Comparison of ENCODE assay signal across 20 cellular contexts in genomic region chr6:36221674-36222073, GRCh38. TPM values are rescaled to one million over a fixed set of nuclear protein-coding genes. Genes with fewer than 3 reads are reported as not detected.
DNase-seq lines count a peak whose midpoint lies in the region; ATAC-seq, FAIRE-seq and TF ChIP-seq lines count a peak whose summit lies in the region.
"Had no signal": no experiment of that assay in that cellular context is flagged by ENCODE, and none has a peak within 500 bp of the region (broad histone marks: within the 10 kb centered on the region; RNA-seq: fewer than 3 reads in every experiment).

No MANE protein-coding gene starts in this region.

- H3K9ac ChIP-seq in K562 (ENCODE audit: insufficient read depth in 1 of 2, low read depth in 2 of 2, low read length in 2 of 2) (no peak overlapping the region; a peak in 1 of 4 replicates), mucosa of rectum (ENCODE audit: low read depth in 1 of 2, low read length in 2 of 2) (no peak overlapping the region)

- intact Hi-C loops in K562 (cut with micrococcal nuclease) (no loop called here), transverse colon (cut with DNase I; ENCODE audit: low total_unique reads) (no loop called here)
- intact Hi-C loops in dendritic cell treated with granulocyte-macrophage colony-stimulating factor and Interleukin-4, amounts not matched to agents 40 ng/mL and 50 ng/mL, for 4 days (cut with micrococcal nuclease) = no loop called here

- no peak overlapping the region for H3K27ac ChIP-seq in K562 (ENCODE audit: extremely low read depth, low read depth, low read length)
- H3K27ac ChIP-seq in mucosa of rectum (ENCODE audit: low read depth in 2 of 2, low read length in 2 of 2) = peak overlapping the region; percentile 62 to 71
- peak overlapping the region; percentile 49 to 74 (median 62) for H3K27ac ChIP-seq in transverse colon

- H3K27me3 Mint-ChIP-seq in dendritic cell treated with granulocyte-macrophage colony-stimulating factor and Interleukin-4, amounts not matched to agents 40 ng/mL and 50 ng/mL, for 4 days = no peaks in the 10 kb centered on the region
- no peaks in the 10 kb centered on the region for H3K27me3 Mint-ChIP-seq in HFFc6 (ENCODE audit: insufficient read depth)
- H3K27me3 Mint-ChIP-seq in activated CD4-positive, alpha-beta T cell treated with anti-CD3 and anti-CD28 coated beads, Interleukin-2, amount 10 ng/mL, durations not matched to agents 7 days and 5 days = no peaks in the 10 kb centered on the region
- H3K27me3 Mint-ChIP-seq: CD4-positive, alpha-beta T cell; IgD-negative memory B cell had no signal

- peaks cover 14% of the 10 kb centered on the region for H3K9me1 ChIP-seq in K562 (ENCODE audit: control insufficient read depth, insufficient read depth, low read length)

- H3K79me2 ChIP-seq in K562 (ENCODE audit: control insufficient read depth, insufficient read depth, low read length) = no peaks in the 10 kb centered on the region

- H3K9me3 ChIP-seq in K562 (replicated peaks; ENCODE audit: control insufficient read depth, insufficient read depth, low read depth, low read length) (no peaks in the 10 kb centered on the region), mucosa of rectum (ENCODE audit: control insufficient read depth in 2 of 2, low read length in 2 of 2) (no peaks in the 10 kb centered on the region), transverse colon (no peaks in the 10 kb centered on the region)
- H3K9me3 ChIP-seq: BE2C, Caco-2 had no signal

- H3K4me1 ChIP-seq in K562 (replicated peaks in 1 of 2; ENCODE audit: control insufficient read depth in 2 of 2, insufficient read depth in 2 of 2, low read length in 2 of 2) = peaks cover 13 to 38% of the 10 kb centered on the region in 2 experiments
- H3K4me1 ChIP-seq in mucosa of rectum (ENCODE audit: control insufficient read depth in 2 of 2, insufficient read depth in 2 of 2, low read length in 2 of 2) = peaks cover 9 to 38% of the 10 kb centered on the region in 2 donors
- H3K4me1 ChIP-seq in transverse colon = peaks cover 13 to 81% (median 36%) of the 10 kb centered on the region in 4 donors

- peak overlapping the region; percentile 43 for H3K27ac Mint-ChIP-seq in dendritic cell treated with granulocyte-macrophage colony-stimulating factor and Interleukin-4, amounts not matched to agents 40 ng/mL and 50 ng/mL, for 4 days
- no peak overlapping the region for H3K27ac Mint-ChIP-seq in HFFc6
- H3K27ac Mint-ChIP-seq in activated CD4-positive, alpha-beta T cell treated with anti-CD3 and anti-CD28 coated beads, Interleukin-2, amount 10 ng/mL, durations not matched to agents 7 days and 5 days = no peak overlapping the region
- H3K27ac Mint-ChIP-seq: CD4-positive, alpha-beta T cell; H9; IgD-negative memory B cell had no signal

- H3K36me3 ChIP-seq in K562 (ENCODE audit: control insufficient read depth, insufficient read depth, low read length) (peaks cover 52% of the 10 kb centered on the region; the same call in 2 of the 3 replicates), mucosa of rectum (ENCODE audit: control insufficient read depth in 2 of 2, insufficient read depth in 2 of 2, low read length in 2 of 2) (peaks cover 55 to 65% of the 10 kb centered on the region in 2 donors), transverse colon (peaks cover 0 to 21% (median 10%) of the 10 kb centered on the region in 4 donors)

- CTCF ChIA-PET in K562 (lab: Yijun Ruan, JAX; ENCODE audit: low intra/inter-chr PET ratio) = no interaction called here
- CTCF ChIA-PET in activated CD4-positive, alpha-beta T cell treated with anti-CD3 and anti-CD28 coated beads, Interleukin-2, amount 10 ng/mL, durations not matched to agents 7 days and 5 days (lab: Charles Lee) = interaction anchor here (0.6 to 0.7 kb wide), 2 partner anchors 54 to 830 kb away, joined by 3 to 4 read pairs; no protein-coding TSS in a partner anchor

- no peak for ATAC-seq in K562
- ATAC-seq: HepG2 had no signal

- BruUV-seq in K562 (replicated peaks; lab: Mats Ljungman, UMichigan) = no TSS peak

- H3K27me3 ChIP-seq in K562 (ENCODE audit: control insufficient read depth in 2 of 2, insufficient read depth in 2 of 2, low read length in 2 of 2) (no peaks in the 10 kb centered on the region), mucosa of rectum (ENCODE audit: control insufficient read depth in 2 of 2, insufficient read depth in 2 of 2, low read length in 2 of 2) (no peaks in the 10 kb centered on the region), transverse colon (no peaks in the 10 kb centered on the region)
- H3K27me3 ChIP-seq: BE2C had no signal

- TF ChIP-seq RAD21 in K562 (CRISPR knock-in tag; conservative IDR thresholded peaks at IDR 0.05 in 1 of 2, IDR thresholded peaks at IDR 0.05 in 1 of 2) = no peak

- peaks cover 8% of the 10 kb centered on the region; the same call in 1 of the 2 replicates for H4K20me1 ChIP-seq in K562 (replicated peaks; ENCODE audit: control insufficient read depth, insufficient read depth, low read length)

- no peak for TF ChIP-seq CTCF in K562 (IDR thresholded peaks at IDR 0.05 in 2 of 3, conservative IDR thresholded peaks at IDR 0.05 in 1 of 3; ENCODE audit: insufficient read depth in 2 of 3, low read depth in 1 of 3, low read length in 3 of 3)
- TF ChIP-seq CTCF in transverse colon (IDR thresholded peaks at IDR 0.05) = no peak
- TF ChIP-seq CTCF in HFFc6 (IDR thresholded peaks at IDR 0.05) = no peak

- peaks cover 78% of the 10 kb centered on the region for H3K36me3 Mint-ChIP-seq in dendritic cell treated with granulocyte-macrophage colony-stimulating factor and Interleukin-4, amounts not matched to agents 40 ng/mL and 50 ng/mL, for 4 days (ENCODE audit: low read depth)
- peaks cover 18% of the 10 kb centered on the region; the same call in 1 of the 2 replicates for H3K36me3 Mint-ChIP-seq in HFFc6 (ENCODE audit: low read depth)
- peaks cover 36% of the 10 kb centered on the region for H3K36me3 Mint-ChIP-seq in activated CD4-positive, alpha-beta T cell treated with anti-CD3 and anti-CD28 coated beads, Interleukin-2, amount 10 ng/mL, durations not matched to agents 7 days and 5 days (ENCODE audit: low read depth)

- H3K9me3 Mint-ChIP-seq in dendritic cell treated with granulocyte-macrophage colony-stimulating factor and Interleukin-4, amounts not matched to agents 40 ng/mL and 50 ng/mL, for 4 days = no peaks in the 10 kb centered on the region
- H3K9me3 Mint-ChIP-seq in HFFc6 = no peaks in the 10 kb centered on the region
- H3K9me3 Mint-ChIP-seq in activated CD4-positive, alpha-beta T cell treated with anti-CD3 and anti-CD28 coated beads, Interleukin-2, amount 10 ng/mL, durations not matched to agents 7 days and 5 days = no peaks in the 10 kb centered on the region
- H3K9me3 Mint-ChIP-seq: CD4-positive, alpha-beta T cell; H9; IgD-negative memory B cell had no signal

- no peak overlapping the region for H3K4me3 ChIP-seq in K562
- H3K4me3 ChIP-seq in mucosa of rectum (ENCODE audit: low read length in 2 of 2) = no peak overlapping the region
- no peak overlapping the region for H3K4me3 ChIP-seq in transverse colon

- FAIRE-seq in K562 (lab: Jason Lieb, UNC) = peak; percentile 32
- FAIRE-seq: A204.1, D721Med, G401.6, GM12891, HepG2 had no signal

- 51% methylated on average over 2 of the region's 2 CpGs for WGBS in K562 (ENCODE audit: insufficient coverage, low coverage, missing lambda C conversion rate)
- WGBS in transverse colon (ENCODE audit: low coverage in 1 of 2), 2 donors = 58 to 86% methylated on average over 2 of the region's 2 CpGs

- DNase-seq in K562 (ENCODE audit: extremely low read depth in 1 of 4, low spot score in 3 of 4) = peak in 1 of 4 experiments; percentile 30
- DNase-seq in transverse colon = no peak
- no peak for DNase-seq in NCI-H2227 treated with DMSO at 0.1 percent for 48 hours (lab: John Stamatoyannopoulos, UW)
- DNase-seq in HFFc6 = no peak
- DNase-seq in activated CD4-positive, alpha-beta T cell treated with anti-CD3 and anti-CD28 coated beads, Interleukin-2, amount 10 ng/mL, durations not matched to agents 7 days and 5 days = no peak
- DNase-seq: ACHN; BE2C; C1 segment of cervical spinal cord; Caco-2; CD4-positive, alpha-beta T cell; GOT3; H9 had no signal

- H2AFZ ChIP-seq in K562 (ENCODE audit: low read depth, low read length) = no peak overlapping the region

- no peak for TF ChIP-seq POLR2A in K562 (conservative IDR thresholded peaks at IDR 0.05)
- no peak for TF ChIP-seq POLR2A in transverse colon (IDR thresholded peaks at IDR 0.05)

- no peak overlapping the region for H3K4me2 ChIP-seq in K562 (ENCODE audit: insufficient read depth, low read length)

- peaks cover 55% of the 10 kb centered on the region for H3K4me1 Mint-ChIP-seq in dendritic cell treated with granulocyte-macrophage colony-stimulating factor and Interleukin-4, amounts not matched to agents 40 ng/mL and 50 ng/mL, for 4 days (ENCODE audit: low read depth)
- H3K4me1 Mint-ChIP-seq in HFFc6 (ENCODE audit: low read depth) = peaks cover 7% of the 10 kb centered on the region; the same call in 1 of the 2 replicates
- H3K4me1 Mint-ChIP-seq in activated CD4-positive, alpha-beta T cell treated with anti-CD3 and anti-CD28 coated beads, Interleukin-2, amount 10 ng/mL, durations not matched to agents 7 days and 5 days = no peaks in the 10 kb centered on the region
- H3K4me1 Mint-ChIP-seq: H9, IgD-negative memory B cell had no signal

- no peak overlapping the region for H3K4me3 Mint-ChIP-seq in dendritic cell treated with granulocyte-macrophage colony-stimulating factor and Interleukin-4, amounts not matched to agents 40 ng/mL and 50 ng/mL, for 4 days
- no peak overlapping the region for H3K4me3 Mint-ChIP-seq in HFFc6
- H3K4me3 Mint-ChIP-seq in activated CD4-positive, alpha-beta T cell treated with anti-CD3 and anti-CD28 coated beads, Interleukin-2, amount 10 ng/mL, durations not matched to agents 7 days and 5 days = no peak overlapping the region
- H3K4me3 Mint-ChIP-seq: CD4-positive, alpha-beta T cell; H9; IgD-negative memory B cell had no signal

- POLR2A ChIA-PET in K562 (lab: Yijun Ruan, JAX) = interaction anchor here (3.8 kb wide), 1 partner anchor 9 kb away, joined by 14 read pairs; no protein-coding TSS in a partner anchor
- POLR2A ChIA-PET in activated CD4-positive, alpha-beta T cell treated with anti-CD3 and anti-CD28 coated beads, Interleukin-2, amount 10 ng/mL, durations not matched to agents 7 days and 5 days (lab: Charles Lee) = no interaction called here

- no peak for TF ChIP-seq EP300 in K562 (IDR thresholded peaks at IDR 0.05; ENCODE audit: low read length)
- no peak for TF ChIP-seq EP300 in transverse colon (IDR thresholded peaks at IDR 0.05; ENCODE audit: low read depth)

- in situ Hi-C loops in K562 (cut with MboI) = no loop called here
- in situ Hi-C loops in transverse colon (cut with MboI; ENCODE audit: low pct_ligation_motif_present in 1 of 4, low pct_unique_long_range_greater_than_20kb in 1 of 4, low sequenced_read_pairs in 3 of 4) = no loop called here

RNA-seq across cellular contexts. Expression of gene BRPF3, which starts 25.1 kb away (rescaled TPM):
- total RNA-seq in K562 (2011; cell fraction: chromatin; rRNA removed; ENCODE audit: low replicate concordance) = 42.9 and 59.6 TPM in 2 replicates
- 23.3 and 37.0 TPM in 2 replicates for total RNA-seq in K562 (2011; cell fraction: nucleolus; rRNA removed)
- 28.0 and 31.7 TPM in 2 replicates for total RNA-seq in K562 (2011; cell fraction: nucleoplasm; rRNA removed)
- total RNA-seq in K562 (2014; rRNA removed) = 6.2 and 7.1 TPM in 2 replicates
- 5.4 and 5.6 TPM in 2 replicates for total RNA-seq in K562 (2014; rRNA removed; fragmentation: Illumina TruSeq; extraction: Trizol)
- total RNA-seq in K562 (2015; rRNA removed; fragmentation: Illumina TruSeq; extraction: Trizol) = 8.3 and 8.8 TPM in 2 replicates
- 15.7 and 17.4 TPM in 2 replicates for total RNA-seq in K562 (2021)
- polyA plus RNA-seq in K562 (2011; rRNA removed) = 8.0 and 9.4 TPM in 2 replicates
- polyA plus RNA-seq in K562 (2011; cell fraction: cytosol; rRNA removed) = 8.8 and 10.7 TPM in 2 replicates
- 18.6 and 33.2 TPM in 2 replicates for polyA plus RNA-seq in K562 (2011; cell fraction: nucleus; rRNA removed)
- polyA plus RNA-seq in K562 (2012) = 13.0 and 15.4 TPM in 2 replicates
- 17.9 and 19.3 TPM in 2 replicates for polyA plus RNA-seq in K562 (2014; fragmentation: Illumina TruSeq; extraction: Trizol)
- 1 to 10 TPM; 2.2 to 2.5 TPM for polyA plus RNA-seq in K562 (2014; fragmentation: Nextera tagmentation; extraction: Ambion mirVana)
- 11.1 and 12.6 TPM in 2 replicates for polyA plus RNA-seq in K562 (2014; rRNA removed)
- polyA minus RNA-seq in K562 (2011; rRNA and poly(A)+ RNA removed) = 16.3 and 16.7 TPM in 2 replicates
- 8.3 and 11.7 TPM in 2 replicates for polyA minus RNA-seq in K562 (2011; cell fraction: cytosol; rRNA and poly(A)+ RNA removed)
- polyA minus RNA-seq in K562 (2011; cell fraction: nucleus; rRNA and poly(A)+ RNA removed) = 25.2 and 29.1 TPM in 2 replicates
- 100 to 1,000 TPM in 2 of 4 donors, 10 to 100 TPM in 2; 74.8 to 209 (median 90.6) TPM for total RNA-seq in transverse colon
- 10 to 100 TPM; 26.5 to 32.4 (median 28.9) TPM for total RNA-seq in HFFc6 (2021; fragmentation: NEBNext Ultra II Directional; extraction: Animal tissue kit (Norgen Biotek cat#: 25700))
- 10 to 100 TPM; 18.5 to 24.1 TPM for total RNA-seq in activated CD4-positive, alpha-beta T cell treated with anti-CD3 and anti-CD28 coated beads, Interleukin-2, amount 10 ng/mL, durations not matched to agents 7 days and 5 days

RNA-seq across cellular contexts. Expression of gene PNPLA1, which starts 48.2 kb away (rescaled TPM):
- total RNA-seq in K562 (2011; cell fraction: chromatin; rRNA removed; ENCODE audit: low replicate concordance) = not detected in 2 replicates
- 0.17 TPM in 1 of 2 replicates, not detected in the other for total RNA-seq in K562 (2011; cell fraction: nucleolus; rRNA removed)
- 0.29 TPM in 1 of 2 replicates, not detected in the other for total RNA-seq in K562 (2011; cell fraction: nucleoplasm; rRNA removed)
- total RNA-seq in K562 (2014; rRNA removed) (0.27 TPM in 1 of 2 replicates, not detected in the other), K562 (2014; rRNA removed; fragmentation: Illumina TruSeq; extraction: Trizol) (0.04 TPM in 1 of 2 replicates, not detected in the other), K562 (2015; rRNA removed; fragmentation: Illumina TruSeq; extraction: Trizol) (0.14 TPM in 1 of 2 replicates, not detected in the other), K562 (2021) (0.11 and 0.13 TPM in 2 replicates), transverse colon (1 to 10 TPM in 1 of 4 donors, under 1 TPM in 1, not detected in 2; 0.79 to 1.1 TPM)
- polyA plus RNA-seq in K562 (2011; rRNA removed) (not detected in 2 replicates), K562 (2014; fragmentation: Illumina TruSeq; extraction: Trizol) (0.16 and 0.17 TPM in 2 replicates), K562 (2014; fragmentation: Nextera tagmentation; extraction: Ambion mirVana) (under 1 TPM in 1 of 2 experiments, not detected in 1; 0.08 TPM), K562 (2014; rRNA removed) (0.07 and 0.22 TPM in 2 replicates)
- 0.06 and 0.07 TPM in 2 replicates for polyA plus RNA-seq in K562 (2011; cell fraction: cytosol; rRNA removed)
- polyA plus RNA-seq in K562 (2011; cell fraction: nucleus; rRNA removed) = not detected in 2 replicates
- polyA plus RNA-seq in K562 (2012) = 0.22 and 2.4 TPM in 2 replicates
- polyA minus RNA-seq in K562 (2011; rRNA and poly(A)+ RNA removed) = not detected in 2 replicates
- polyA minus RNA-seq in K562 (2011; cell fraction: cytosol; rRNA and poly(A)+ RNA removed) = not detected in 2 replicates
- not detected in 2 replicates for polyA minus RNA-seq in K562 (2011; cell fraction: nucleus; rRNA and poly(A)+ RNA removed)
- total RNA-seq in HFFc6 (2021; fragmentation: NEBNext Ultra II Directional; extraction: Animal tissue kit (Norgen Biotek cat#: 25700)) = not detected
- not detected for total RNA-seq in activated CD4-positive, alpha-beta T cell treated with anti-CD3 and anti-CD28 coated beads, Interleukin-2, amount 10 ng/mL, durations not matched to agents 7 days and 5 days
- total RNA-seq: HepG2 had no signal
- polyA plus RNA-seq: HepG2 had no signal
